In the genomic region with DNA sequence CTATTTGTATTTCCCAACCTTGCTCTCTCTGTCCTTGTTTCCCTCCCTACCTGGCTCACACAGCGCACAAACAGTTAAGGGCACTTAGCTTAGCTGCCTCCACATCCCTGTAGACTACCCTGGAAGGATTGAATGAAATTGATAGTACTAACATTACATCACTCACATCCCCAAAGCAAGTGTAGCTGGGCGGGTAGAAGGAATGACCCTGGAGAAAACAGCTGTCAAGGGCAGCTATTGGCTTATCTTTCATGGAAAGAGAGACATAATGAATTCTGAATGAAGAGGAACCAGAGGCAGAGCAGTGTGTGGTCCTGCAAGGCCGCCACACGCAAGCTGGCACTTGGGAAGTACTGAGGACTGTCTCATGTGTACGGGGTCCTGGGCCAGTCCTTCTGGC, we compare ENCODE assay signal across 19 cellular contexts.
"Had no signal": no experiment of that assay in that cellular context is flagged by ENCODE, and none has a peak within 500 bp of the region (broad histone marks: within the 10 kb centered on the region; RNA-seq: fewer than 3 reads in every experiment).

No MANE protein-coding gene starts in this region.

- ATAC-seq: foreskin keratinocyte, left lobe of liver had no signal

- DNase-seq: colonic mucosa; dermis blood vessel endothelial cell; foreskin keratinocyte; heart left ventricle; hippocampal formation; mesenchymal stem cell; naive B cell; nephron progenitor cell; small intestine; stimulated activated CD4-positive, alpha-beta T cell treated with anti-CD3 and anti-CD28 coated beads, Interleukin-12 subunit alpha, Interleukin-12 subunit beta, amount 100 ng/mL, for 4 hours; stimulated activated naive CD4-positive, alpha-beta T cell; stomach; substantia nigra; transverse colon had no signal

- H3K4me1 ChIP-seq: colonic mucosa, right atrium auricular region, stomach, transverse colon had no signal

- H3K9me3 ChIP-seq: colonic mucosa, heart left ventricle, neutrophil, right atrium auricular region, stomach, thoracic aorta, transverse colon had no signal

- H3K36me3 ChIP-seq: colonic mucosa, heart left ventricle, neutrophil, right atrium auricular region, stomach, thoracic aorta, transverse colon had no signal

- H3K4me3 ChIP-seq: colonic mucosa, heart left ventricle, lung, right atrium auricular region, stomach, thoracic aorta, transverse colon had no signal

- H3K27me3 ChIP-seq: colonic mucosa, foreskin keratinocyte, neutrophil, right atrium auricular region, stomach, transverse colon had no signal
